In the genomic region with DNA sequence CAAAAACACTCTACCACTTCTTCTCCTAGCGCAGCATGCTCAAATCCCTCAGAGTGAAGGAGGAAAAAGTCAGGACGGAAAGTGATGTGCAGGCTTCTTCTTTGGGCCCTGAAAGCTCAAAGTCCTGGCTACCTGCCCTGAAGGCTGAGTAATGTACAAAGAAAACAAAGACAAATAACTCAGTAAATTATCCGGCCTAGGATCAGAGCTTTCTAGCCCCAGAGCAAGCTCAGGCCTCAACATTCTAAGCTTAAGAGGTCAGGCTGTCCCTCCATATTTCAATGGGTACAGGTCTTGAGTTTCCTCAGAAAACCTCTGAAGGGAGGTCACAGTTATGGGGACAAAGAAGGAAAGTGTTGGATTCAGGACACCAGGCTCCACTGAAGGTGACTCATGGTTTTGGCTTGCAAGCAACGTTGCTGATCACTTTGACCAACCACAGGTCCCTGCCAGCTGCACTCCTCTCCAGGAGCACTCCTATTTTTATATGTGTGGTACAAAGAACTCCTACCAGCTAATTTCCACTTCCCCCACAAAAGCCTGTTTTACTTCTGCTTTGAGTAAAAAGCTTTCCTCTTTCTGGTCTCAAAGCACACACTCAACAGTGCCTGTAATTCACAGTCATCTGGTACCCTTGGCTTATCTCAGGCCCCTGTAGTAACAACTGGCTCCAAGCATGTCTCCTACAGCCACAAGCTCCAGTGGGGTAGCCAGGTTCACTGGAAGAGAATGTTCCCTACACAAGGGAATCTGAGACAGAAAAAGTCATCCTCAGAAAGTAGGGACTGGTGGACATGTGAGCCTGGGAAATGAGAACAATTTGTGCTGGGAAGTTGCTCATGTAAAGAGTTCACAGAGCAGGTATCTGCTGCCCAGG, we compare ENCODE assay signal across 8 cellular contexts.
A peak's percentile ranks its signal among the peaks of the same experiment; 100 is the strongest.
DNase-seq lines count a peak whose midpoint lies in the region; ATAC-seq and TF ChIP-seq lines count a peak whose summit lies in the region.

No MANE protein-coding gene starts in this region.

- H3K4me3 ChIP-seq in fibroblast of the aortic adventitia (ENCODE audit: low read depth, low read length), result no peak overlapping the region

- H3K27me3 Mint-ChIP-seq in T-helper 2 cell treated with Interferon-gamma antibody and Interleukin-4, amounts not matched to agents 5 μg/mL and 100 μg/mL, for 36 hours (ENCODE audit: low read depth), result peaks cover 29% of the 10 kb centered on the region
- no peaks in the 10 kb centered on the region for H3K27me3 Mint-ChIP-seq in WTC11 (ENCODE audit: low read depth)

- no peaks in the 10 kb centered on the region for H3K9me3 Mint-ChIP-seq in T-helper 2 cell treated with Interferon-gamma antibody and Interleukin-4, amounts not matched to agents 5 μg/mL and 100 μg/mL, for 36 hours
- no peaks in the 10 kb centered on the region for H3K9me3 Mint-ChIP-seq in WTC11

- no peak for TF ChIP-seq CTCF in fibroblast of the aortic adventitia (IDR thresholded peaks at IDR 0.05; ENCODE audit: insufficient read depth, low read length)
- no peak for TF ChIP-seq CTCF in WTC11 (IDR thresholded peaks at IDR 0.05)

- peaks cover 11% of the 10 kb centered on the region for H3K4me1 Mint-ChIP-seq in T-helper 2 cell treated with Interferon-gamma antibody and Interleukin-4, amounts not matched to agents 5 μg/mL and 100 μg/mL, for 36 hours (ENCODE audit: low read depth)
- H3K4me1 Mint-ChIP-seq in WTC11, result no peaks in the 10 kb centered on the region

- H3K27ac Mint-ChIP-seq in T-helper 2 cell treated with Interferon-gamma antibody and Interleukin-4, amounts not matched to agents 5 μg/mL and 100 μg/mL, for 36 hours, result no peak overlapping the region
- no peak overlapping the region for H3K27ac Mint-ChIP-seq in WTC11

- ATAC-seq in GM19467 (IDR thresholded peaks at IDR 0.05; ENCODE audit: unreplicated experiment) (peak; percentile 62), HG03521 (IDR thresholded peaks at IDR 0.05; ENCODE audit: unreplicated experiment) (peak; percentile 80), WTC11 (no peak)

- POLR2A ChIA-PET in WTC11 (lab: Charles Lee), result no interaction called here

- CTCF ChIA-PET in WTC11 (lab: Charles Lee), result interaction anchor here (1.2 to 1.6 kb wide), 2 partner anchors 10 to 11 kb away, joined by 3 to 4 read pairs; no protein-coding TSS in a partner anchor

- no peaks in the 10 kb centered on the region for H3K36me3 Mint-ChIP-seq in T-helper 2 cell treated with Interferon-gamma antibody and Interleukin-4, amounts not matched to agents 5 μg/mL and 100 μg/mL, for 36 hours (ENCODE audit: low read depth)
- H3K36me3 Mint-ChIP-seq in WTC11, result no peaks in the 10 kb centered on the region

- no peak overlapping the region for H3K4me3 Mint-ChIP-seq in T-helper 2 cell treated with Interferon-gamma antibody and Interleukin-4, amounts not matched to agents 5 μg/mL and 100 μg/mL, for 36 hours
- no peak overlapping the region for H3K4me3 Mint-ChIP-seq in WTC11

- intact Hi-C loops in posterior cingulate gyrus (cut with DNase I), result no loop called here

- DNase-seq in GDM1 (lab: John Stamatoyannopoulos, UW) (peak; percentile 61), fibroblast of the aortic adventitia (ENCODE audit: low read depth) (peak; percentile 96), posterior cingulate gyrus (peak; percentile 12 to 94 (median 39)), WTC11 (ENCODE audit: low spot score) (no peak), SK-N-DZ (ENCODE audit: low spot score) (no peak)
- DNase-seq in T-helper 2 cell treated with Interferon-gamma antibody and Interleukin-4, amounts not matched to agents 5 μg/mL and 100 μg/mL, for 36 hours (ENCODE audit: low spot score), result peak; percentile 44

TF ChIP-seq in WTC11, 78 proteins besides CTCF, POLR2A, EP300 and RAD21 (continues in another document):
- TF ChIP-seq ZNF232 (CRISPR knock-in tag; IDR thresholded peaks at IDR 0.05) (no peak), ETV6 (CRISPR knock-in tag; IDR thresholded peaks at IDR 0.05) (no peak), FOXP1 (CRISPR knock-in tag; IDR thresholded peaks at IDR 0.05; ENCODE audit: borderline replicate concordance) (no peak), ZNF138 (CRISPR knock-in tag; conservative IDR thresholded peaks at IDR 0.05) (no peak), ZNF263 (CRISPR knock-in tag; IDR thresholded peaks at IDR 0.05; ENCODE audit: low read depth) (no peak)
- TF ChIP-seq, protein P1, sequence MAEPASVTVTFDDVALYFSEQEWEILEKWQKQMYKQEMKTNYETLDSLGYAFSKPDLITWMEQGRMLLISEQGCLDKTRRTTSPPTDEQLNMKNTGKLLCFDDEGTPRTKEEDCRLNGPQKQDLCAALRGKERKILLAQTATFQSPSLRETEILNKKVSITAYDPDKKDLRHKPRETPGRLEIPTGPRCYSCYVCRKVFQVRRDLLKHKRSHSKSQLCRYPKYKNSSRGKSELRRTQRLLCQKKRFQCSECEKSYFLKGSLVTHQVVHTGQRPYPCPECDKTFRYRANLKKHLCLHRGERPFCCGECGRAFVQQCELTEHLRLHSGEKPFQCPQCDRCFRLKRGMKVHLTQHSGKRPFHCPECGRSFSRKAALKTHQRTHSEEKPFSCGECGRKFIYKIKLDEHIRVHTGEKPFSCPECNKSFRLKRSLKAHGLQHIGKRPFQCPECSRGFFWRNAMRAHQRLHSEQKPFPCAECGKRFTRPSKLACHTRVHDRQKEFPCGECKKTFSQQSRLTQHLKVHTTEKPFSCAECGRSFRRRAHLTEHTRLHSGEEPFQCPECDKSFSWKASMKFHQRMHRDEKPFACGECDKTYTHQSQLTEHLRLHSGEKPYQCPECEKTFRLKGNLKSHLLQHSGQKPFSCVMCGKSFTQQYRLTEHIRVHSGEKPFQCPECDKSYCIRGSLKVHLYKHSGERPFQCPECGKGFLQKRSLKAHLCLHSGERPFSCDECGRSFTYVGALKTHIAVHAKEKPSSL (CRISPR knock-in tag; conservative IDR thresholded peaks at IDR 0.05), result no peak
- TF ChIP-seq, protein P2, sequence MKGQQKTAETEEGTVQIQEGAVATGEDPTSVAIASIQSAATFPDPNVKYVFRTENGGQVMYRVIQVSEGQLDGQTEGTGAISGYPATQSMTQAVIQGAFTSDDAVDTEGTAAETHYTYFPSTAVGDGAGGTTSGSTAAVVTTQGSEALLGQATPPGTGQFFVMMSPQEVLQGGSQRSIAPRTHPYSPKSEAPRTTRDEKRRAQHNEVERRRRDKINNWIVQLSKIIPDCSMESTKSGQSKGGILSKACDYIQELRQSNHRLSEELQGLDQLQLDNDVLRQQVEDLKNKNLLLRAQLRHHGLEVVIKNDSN (CRISPR knock-in tag; IDR thresholded peaks at IDR 0.05), result no peak
- TF ChIP-seq, protein P3, sequence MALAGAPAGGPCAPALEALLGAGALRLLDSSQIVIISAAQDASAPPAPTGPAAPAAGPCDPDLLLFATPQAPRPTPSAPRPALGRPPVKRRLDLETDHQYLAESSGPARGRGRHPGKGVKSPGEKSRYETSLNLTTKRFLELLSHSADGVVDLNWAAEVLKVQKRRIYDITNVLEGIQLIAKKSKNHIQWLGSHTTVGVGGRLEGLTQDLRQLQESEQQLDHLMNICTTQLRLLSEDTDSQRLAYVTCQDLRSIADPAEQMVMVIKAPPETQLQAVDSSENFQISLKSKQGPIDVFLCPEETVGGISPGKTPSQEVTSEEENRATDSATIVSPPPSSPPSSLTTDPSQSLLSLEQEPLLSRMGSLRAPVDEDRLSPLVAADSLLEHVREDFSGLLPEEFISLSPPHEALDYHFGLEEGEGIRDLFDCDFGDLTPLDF (CRISPR knock-in tag; IDR thresholded peaks at IDR 0.05), result no peak
- TF ChIP-seq, protein P4, sequence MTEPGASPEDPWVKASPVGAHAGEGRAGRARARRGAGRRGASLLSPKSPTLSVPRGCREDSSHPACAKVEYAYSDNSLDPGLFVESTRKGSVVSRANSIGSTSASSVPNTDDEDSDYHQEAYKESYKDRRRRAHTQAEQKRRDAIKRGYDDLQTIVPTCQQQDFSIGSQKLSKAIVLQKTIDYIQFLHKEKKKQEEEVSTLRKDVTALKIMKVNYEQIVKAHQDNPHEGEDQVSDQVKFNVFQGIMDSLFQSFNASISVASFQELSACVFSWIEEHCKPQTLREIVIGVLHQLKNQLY (CRISPR knock-in tag; IDR thresholded peaks at IDR 0.05), result no peak
- TF ChIP-seq, protein P5, sequence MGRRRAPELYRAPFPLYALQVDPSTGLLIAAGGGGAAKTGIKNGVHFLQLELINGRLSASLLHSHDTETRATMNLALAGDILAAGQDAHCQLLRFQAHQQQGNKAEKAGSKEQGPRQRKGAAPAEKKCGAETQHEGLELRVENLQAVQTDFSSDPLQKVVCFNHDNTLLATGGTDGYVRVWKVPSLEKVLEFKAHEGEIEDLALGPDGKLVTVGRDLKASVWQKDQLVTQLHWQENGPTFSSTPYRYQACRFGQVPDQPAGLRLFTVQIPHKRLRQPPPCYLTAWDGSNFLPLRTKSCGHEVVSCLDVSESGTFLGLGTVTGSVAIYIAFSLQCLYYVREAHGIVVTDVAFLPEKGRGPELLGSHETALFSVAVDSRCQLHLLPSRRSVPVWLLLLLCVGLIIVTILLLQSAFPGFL (CRISPR knock-in tag; IDR thresholded peaks at IDR 0.05; ENCODE audit: borderline replicate concordance), result no peak
- TF ChIP-seq, protein P6, sequence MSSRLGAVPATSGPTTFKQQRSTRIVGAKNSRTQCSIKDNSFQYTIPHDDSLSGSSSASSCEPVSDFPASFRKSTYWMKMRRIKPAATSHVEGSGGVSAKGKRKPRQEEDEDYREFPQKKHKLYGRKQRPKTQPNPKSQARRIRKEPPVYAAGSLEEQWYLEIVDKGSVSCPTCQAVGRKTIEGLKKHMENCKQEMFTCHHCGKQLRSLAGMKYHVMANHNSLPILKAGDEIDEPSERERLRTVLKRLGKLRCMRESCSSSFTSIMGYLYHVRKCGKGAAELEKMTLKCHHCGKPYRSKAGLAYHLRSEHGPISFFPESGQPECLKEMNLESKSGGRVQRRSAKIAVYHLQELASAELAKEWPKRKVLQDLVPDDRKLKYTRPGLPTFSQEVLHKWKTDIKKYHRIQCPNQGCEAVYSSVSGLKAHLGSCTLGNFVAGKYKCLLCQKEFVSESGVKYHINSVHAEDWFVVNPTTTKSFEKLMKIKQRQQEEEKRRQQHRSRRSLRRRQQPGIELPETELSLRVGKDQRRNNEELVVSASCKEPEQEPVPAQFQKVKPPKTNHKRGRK (CRISPR knock-in tag; IDR thresholded peaks at IDR 0.05; ENCODE audit: borderline replicate concordance), result no peak

Comparison
In these comparisons a context has a peak if more than half of its experiments do, and no peak if none do; other contexts are left out.
1. DNase-seq: peak in GDM1 (single experiment), T-helper 2 cell treated with Interferon-gamma antibody and Interleukin-4, amounts not matched to agents 5 μg/mL and 100 μg/mL, for 36 hours (single experiment), fibroblast of the aortic adventitia (single experiment) and posterior cingulate gyrus (10 of 10); none in WTC11 (single experiment) and SK-N-DZ (single experiment).